In genomic region chr11:75369846-75370245, GRCh38 we compare ENCODE assay signal across 18 cellular contexts. TPM values are rescaled to one million over a fixed set of nuclear protein-coding genes. Genes with fewer than 3 reads are reported as not detected.
A peak's percentile ranks its signal among the peaks of the same experiment; 100 is the strongest.
DNase-seq lines count a peak whose midpoint lies in the region; ATAC-seq and TF ChIP-seq lines count a peak whose summit lies in the region.
"Had no signal": no experiment of that assay in that cellular context is flagged by ENCODE, and none has a peak within 500 bp of the region (broad histone marks: within the 10 kb centered on the region; RNA-seq: fewer than 3 reads in every experiment).

No MANE protein-coding gene starts in this region.

- peaks cover 3% of the 10 kb centered on the region for H3K27me3 Mint-ChIP-seq in T-helper 1 cell treated with Interleukin-12 subunit alpha and Interleukin-12 subunit beta and Interleukin-4 antibody, amounts not matched to agents 30 μg/mL and 1 μg/mL, for 36 hours (ENCODE audit: low read depth)
- H3K27me3 Mint-ChIP-seq in dendritic cell treated with granulocyte-macrophage colony-stimulating factor and Interleukin-4, amounts not matched to agents 40 ng/mL and 50 ng/mL, for 4 days = no peaks in the 10 kb centered on the region
- H3K27me3 Mint-ChIP-seq: naive B cell had no signal

- no peak for TF ChIP-seq CTCF in osteoblast (IDR thresholded peaks at IDR 0.05; ENCODE audit: extremely low read depth, low read depth, low read length)

- peak overlapping the region; percentile 60 for H3K4me3 Mint-ChIP-seq in T-helper 1 cell treated with Interleukin-12 subunit alpha and Interleukin-12 subunit beta and Interleukin-4 antibody, amounts not matched to agents 30 μg/mL and 1 μg/mL, for 36 hours
- peak overlapping the region; percentile 34 for H3K4me3 Mint-ChIP-seq in dendritic cell treated with granulocyte-macrophage colony-stimulating factor and Interleukin-4, amounts not matched to agents 40 ng/mL and 50 ng/mL, for 4 days
- H3K4me3 Mint-ChIP-seq: WTC11 had no signal

- H3K9me3 Mint-ChIP-seq in T-helper 1 cell treated with Interleukin-12 subunit alpha and Interleukin-12 subunit beta and Interleukin-4 antibody, amounts not matched to agents 30 μg/mL and 1 μg/mL, for 36 hours = peaks cover 3% of the 10 kb centered on the region
- no peaks in the 10 kb centered on the region for H3K9me3 Mint-ChIP-seq in dendritic cell treated with granulocyte-macrophage colony-stimulating factor and Interleukin-4, amounts not matched to agents 40 ng/mL and 50 ng/mL, for 4 days
- H3K9me3 Mint-ChIP-seq: WTC11 had no signal

- H3K36me3 Mint-ChIP-seq in T-helper 1 cell treated with Interleukin-12 subunit alpha and Interleukin-12 subunit beta and Interleukin-4 antibody, amounts not matched to agents 30 μg/mL and 1 μg/mL, for 36 hours (ENCODE audit: low read depth) = no peaks in the 10 kb centered on the region
- no peaks in the 10 kb centered on the region for H3K36me3 Mint-ChIP-seq in dendritic cell treated with granulocyte-macrophage colony-stimulating factor and Interleukin-4, amounts not matched to agents 40 ng/mL and 50 ng/mL, for 4 days (ENCODE audit: low read depth)
- H3K36me3 Mint-ChIP-seq: naive B cell, WTC11 had no signal

- H3K79me2 ChIP-seq in osteoblast (ENCODE audit: insufficient read depth, low read length) = no peaks in the 10 kb centered on the region

- H3K9me3 ChIP-seq in osteoblast (ENCODE audit: low read depth, low read length) = no peaks in the 10 kb centered on the region
- H3K9me3 ChIP-seq: testis had no signal

- H4K20me1 ChIP-seq in osteoblast (ENCODE audit: insufficient read depth, low read length) = no peaks in the 10 kb centered on the region

- peaks cover 6% of the 10 kb centered on the region for H3K27me3 ChIP-seq in osteoblast (ENCODE audit: insufficient read depth, low read length)
- H3K27me3 ChIP-seq: testis had no signal

- no peak overlapping the region for H3K27ac ChIP-seq in osteoblast (ENCODE audit: low read depth, low read length)
- H3K27ac ChIP-seq: foreskin keratinocyte, GM23248, testis had no signal

- no peak overlapping the region for H3K4me3 ChIP-seq in osteoblast (ENCODE audit: insufficient read depth, low read length)
- H3K4me3 ChIP-seq: GM23248, testis had no signal

- DNase-seq in T-helper 1 cell = no peak
- DNase-seq in NOMO-1 (lab: John Stamatoyannopoulos, UW; ENCODE audit: unreplicated experiment in 2 of 2) = peak; percentile 22 to 61
- no peak for DNase-seq in sciatic nerve (ENCODE audit: low spot score)
- DNase-seq in osteoblast (ENCODE audit: insufficient read length, low spot score, missing footprints) = no peak
- DNase-seq in kidney tubule cell (ENCODE audit: low spot score) = no peak
- DNase-seq: 8988T; activated T-cell treated with anti-CD3 and anti-CD28 coated beads, Interleukin-2, amount 50 U/mL, for 48 hours; effector CD8-positive, alpha-beta T cell; foreskin keratinocyte; GM23248; MM.1S; naive B cell; NCI-H345; testis had no signal

- peaks cover 18% of the 10 kb centered on the region for H3K4me1 Mint-ChIP-seq in T-helper 1 cell treated with Interleukin-12 subunit alpha and Interleukin-12 subunit beta and Interleukin-4 antibody, amounts not matched to agents 30 μg/mL and 1 μg/mL, for 36 hours (ENCODE audit: low read depth)
- peaks cover 42% of the 10 kb centered on the region for H3K4me1 Mint-ChIP-seq in dendritic cell treated with granulocyte-macrophage colony-stimulating factor and Interleukin-4, amounts not matched to agents 40 ng/mL and 50 ng/mL, for 4 days (ENCODE audit: low read depth)

- ATAC-seq in sciatic nerve (peak; percentile 66), HG03108 (IDR thresholded peaks at IDR 0.05; ENCODE audit: unreplicated experiment) (no peak)
- ATAC-seq: foreskin keratinocyte, WTC11 had no signal

- peaks cover 6% of the 10 kb centered on the region for H3K4me1 ChIP-seq in osteoblast (ENCODE audit: insufficient read depth, low read length)
- H3K4me1 ChIP-seq: foreskin keratinocyte, testis had no signal

- intact Hi-C loops in dendritic cell treated with granulocyte-macrophage colony-stimulating factor and Interleukin-4, amounts not matched to agents 40 ng/mL and 50 ng/mL, for 4 days (cut with micrococcal nuclease) = no loop called here
- intact Hi-C loops in sciatic nerve (cut with DNase I) = no loop called here

- H3K4me2 ChIP-seq in osteoblast (ENCODE audit: insufficient read depth, low read length) = no peak overlapping the region

- no peak overlapping the region for H2AFZ ChIP-seq in osteoblast (ENCODE audit: low read length)
- H2AFZ ChIP-seq: GM23248 had no signal

- H3K27ac Mint-ChIP-seq in T-helper 1 cell treated with Interleukin-12 subunit alpha and Interleukin-12 subunit beta and Interleukin-4 antibody, amounts not matched to agents 30 μg/mL and 1 μg/mL, for 36 hours = peak overlapping the region; percentile 53
- peak overlapping the region; percentile 86 for H3K27ac Mint-ChIP-seq in dendritic cell treated with granulocyte-macrophage colony-stimulating factor and Interleukin-4, amounts not matched to agents 40 ng/mL and 50 ng/mL, for 4 days
- H3K27ac Mint-ChIP-seq: WTC11 had no signal

- H3K36me3 ChIP-seq in osteoblast (ENCODE audit: insufficient read depth, low read length) = no peaks in the 10 kb centered on the region

RNA-seq across cellular contexts. Expression of gene ARRB1, which starts 18.4 kb away (rescaled TPM):
- 70.8 TPM for total RNA-seq in sciatic nerve
- 14.5 and 19.4 TPM in 2 replicates for total RNA-seq in osteoblast

RNA-seq across cellular contexts. Expression of gene RPS3, which starts 29.5 kb away (rescaled TPM):
- 1,413 TPM for total RNA-seq in sciatic nerve
- total RNA-seq in osteoblast = 1,511 and 1,512 TPM in 2 replicates

Comparison
In these comparisons a context has a peak if more than half of its experiments do, and no peak if none do; other contexts are left out.
1. DNase-seq: peak in NOMO-1 (2 of 2); none in T-helper 1 cell (0 of 5), sciatic nerve (single experiment), osteoblast (single experiment) and kidney tubule cell (single experiment).